18 cellular contexts compared by ENCODE assay signal in genomic region chr15:84944311-84944710, GRCh38. TPM values are rescaled to one million over a fixed set of nuclear protein-coding genes. Genes with fewer than 3 reads are reported as not detected.
DNase-seq lines count a peak whose midpoint lies in the region; ATAC-seq, FAIRE-seq and TF ChIP-seq lines count a peak whose summit lies in the region.
"Had no signal": no experiment of that assay in that cellular context is flagged by ENCODE, and none has a peak within 500 bp of the region (broad histone marks: within the 10 kb centered on the region; RNA-seq: fewer than 3 reads in every experiment).

No MANE protein-coding gene starts in this region.

- H3K23ac ChIP-seq in mesenchymal stem cell (ENCODE audit: low read length in 2 of 2): no peak overlapping the region

- H3K18ac ChIP-seq in mesenchymal stem cell (ENCODE audit: low read depth in 1 of 2, low read length in 2 of 2): no peak overlapping the region

- no peaks in the 10 kb centered on the region for H3K9me3 ChIP-seq in T-helper 17 cell (ENCODE audit: control insufficient read depth, low read length, poor library complexity, severe bottlenecking)
- peaks cover 4% of the 10 kb centered on the region for H3K9me3 ChIP-seq in mesenchymal stem cell (ENCODE audit: control insufficient read depth, low read length)
- H3K9me3 ChIP-seq in skeletal muscle tissue (ENCODE audit: control insufficient read depth in 3 of 3, low read length in 3 of 3): no peaks in the 10 kb centered on the region
- no peaks in the 10 kb centered on the region for H3K9me3 ChIP-seq in small intestine (ENCODE audit: control insufficient read depth, low read depth)
- H3K9me3 ChIP-seq: Caco-2 had no signal

- H3K36me3 ChIP-seq in mesenchymal stem cell (ENCODE audit: control insufficient read depth in 1 of 2, insufficient read depth in 2 of 2, low read depth in 1 of 2, low read length in 2 of 2) (no peaks in the 10 kb centered on the region), skeletal muscle tissue (ENCODE audit: control insufficient read depth in 3 of 3, insufficient read depth in 3 of 3, low read length in 3 of 3) (no peaks in the 10 kb centered on the region), small intestine (ENCODE audit: control insufficient read depth in 2 of 2, insufficient read depth in 2 of 2, low read length in 2 of 2) (peaks cover 0 to 5% of the 10 kb centered on the region in 2 donors)

- no peak overlapping the region for H4K91ac ChIP-seq in mesenchymal stem cell (ENCODE audit: low read length)

- H2BK120ac ChIP-seq in mesenchymal stem cell (ENCODE audit: low read depth, low read length): no peak overlapping the region

- no peak for DNase-seq in T-helper 17 cell
- DNase-seq in glutamatergic neuron: no peak
- no peak for DNase-seq in mesenchymal stem cell
- no peak for DNase-seq in small intestine
- DNase-seq in NCI-H2081 (lab: John Stamatoyannopoulos, UW): no peak
- DNase-seq in epidermal melanocyte (ENCODE audit: insufficient read length, low spot score): no peak
- DNase-seq: Caco-2; CD8-positive, alpha-beta T cell; DND-41; GF-D8; HCEC 1CT; HFFc6 had no signal

- H3K4ac ChIP-seq in mesenchymal stem cell (ENCODE audit: low read depth in 1 of 2, low read length in 2 of 2): no peak overlapping the region

- no peak overlapping the region for H2BK12ac ChIP-seq in mesenchymal stem cell (ENCODE audit: low read length in 2 of 2)

- H3K4me3 Mint-ChIP-seq in T-helper 17 cell: no peak overlapping the region
- peak overlapping the region; percentile 69 for H3K4me3 Mint-ChIP-seq in glutamatergic neuron (ENCODE audit: unreplicated experiment)
- H3K4me3 Mint-ChIP-seq: CD14-positive monocyte; CD8-positive, alpha-beta T cell; HFFc6 had no signal

- H3K9ac ChIP-seq in mesenchymal stem cell (ENCODE audit: low read length) (no peak overlapping the region), skeletal muscle tissue (ENCODE audit: low read depth in 1 of 3, low read length in 3 of 3) (peak overlapping the region; percentile 65 to 76 (median 66))

- TF ChIP-seq CTCF in glutamatergic neuron (IDR thresholded peaks at IDR 0.05; ENCODE audit: partially characterized antibody, unreplicated experiment): no peak

- WGBS in mesenchymal stem cell: 91% methylated on average over 10 of the region's 10 CpGs
- 88 to 97% (median 93%) methylated on average over 10 of the region's 10 CpGs for WGBS in small intestine, 3 donors

- H3K27ac Mint-ChIP-seq in T-helper 17 cell (peak overlapping the region; percentile 41), glutamatergic neuron (ENCODE audit: unreplicated experiment) (peak overlapping the region; percentile 81)
- H3K27ac Mint-ChIP-seq: CD14-positive monocyte; CD8-positive, alpha-beta T cell; HFFc6 had no signal

- no peaks in the 10 kb centered on the region for H3K79me1 ChIP-seq in mesenchymal stem cell (replicated peaks; ENCODE audit: low read length, poor library complexity, severe bottlenecking)

- peaks cover 7% of the 10 kb centered on the region for H3K9me3 Mint-ChIP-seq in glutamatergic neuron (ENCODE audit: unreplicated experiment)
- H3K9me3 Mint-ChIP-seq: CD14-positive monocyte; CD8-positive, alpha-beta T cell; HFFc6 had no signal

- H3K4me3 ChIP-seq in mesenchymal stem cell (ENCODE audit: insufficient read depth in 1 of 2, low read depth in 1 of 2, low read length in 2 of 2): no peak overlapping the region
- peak overlapping the region; percentile 10 to 60 (median 54) for H3K4me3 ChIP-seq in skeletal muscle tissue (ENCODE audit: low read length in 3 of 3)
- no peak overlapping the region for H3K4me3 ChIP-seq in small intestine (ENCODE audit: low read depth in 1 of 2, low read length in 2 of 2)
- H3K4me3 ChIP-seq: A549 had no signal

- FAIRE-seq in small intestine (lab: Jason Lieb, UNC): no peak
- FAIRE-seq: A549, HepG2, HTR-8/SVneo had no signal

- H3K4me2 ChIP-seq in mesenchymal stem cell (ENCODE audit: low read length, poor library complexity, severe bottlenecking): no peak overlapping the region
- H3K4me2 ChIP-seq: A549 had no signal

- H3K27me3 Mint-ChIP-seq in T-helper 17 cell (peaks cover 33% of the 10 kb centered on the region), glutamatergic neuron (ENCODE audit: unreplicated experiment) (peaks cover 7% of the 10 kb centered on the region)

- H3K27me3 ChIP-seq in mesenchymal stem cell (ENCODE audit: control insufficient read depth in 1 of 2, insufficient read depth in 1 of 2, low read length in 2 of 2) (no peaks in the 10 kb centered on the region), skeletal muscle tissue (ENCODE audit: control insufficient read depth in 3 of 3, insufficient read depth in 3 of 3, low read length in 3 of 3) (no peaks in the 10 kb centered on the region), small intestine (ENCODE audit: control insufficient read depth in 2 of 2, insufficient read depth in 2 of 2, low read length in 2 of 2) (no peaks in the 10 kb centered on the region)

- no peak overlapping the region for H3K14ac ChIP-seq in mesenchymal stem cell (ENCODE audit: low read length in 2 of 2)

- no peak for ATAC-seq in T-helper 17 cell
- ATAC-seq: CD8-positive, alpha-beta T cell had no signal

- H3K4me1 ChIP-seq in mesenchymal stem cell (ENCODE audit: control insufficient read depth, insufficient read depth, low read depth, low read length): no peaks in the 10 kb centered on the region
- H3K4me1 ChIP-seq in skeletal muscle tissue (ENCODE audit: control insufficient read depth in 3 of 3, insufficient read depth in 3 of 3, low read length in 3 of 3): peaks cover 14 to 29% (median 22%) of the 10 kb centered on the region in 3 donors
- H3K4me1 ChIP-seq in small intestine (ENCODE audit: control insufficient read depth in 2 of 2, insufficient read depth in 1 of 2, low read depth in 1 of 2, low read length in 1 of 2): no peaks in the 10 kb centered on the region
- H3K4me1 ChIP-seq: Caco-2 had no signal

- H3K27ac ChIP-seq in mesenchymal stem cell (ENCODE audit: low read length, poor library complexity, severe bottlenecking) (no peak overlapping the region), skeletal muscle tissue (ENCODE audit: low read depth, low read length) (peak overlapping the region; percentile 82), small intestine (ENCODE audit: low read depth in 1 of 2, low read length in 1 of 2) (no peak overlapping the region)

- no peak overlapping the region for H2AK5ac ChIP-seq in mesenchymal stem cell (ENCODE audit: low read length, severe bottlenecking)

- H3K36me3 Mint-ChIP-seq in T-helper 17 cell (ENCODE audit: low read depth) (peaks cover 7% of the 10 kb centered on the region), glutamatergic neuron (ENCODE audit: unreplicated experiment) (no peaks in the 10 kb centered on the region)
- H3K36me3 Mint-ChIP-seq: CD14-positive monocyte; CD8-positive, alpha-beta T cell had no signal

- H3K4me1 Mint-ChIP-seq in T-helper 17 cell (no peaks in the 10 kb centered on the region), glutamatergic neuron (ENCODE audit: low read depth, unreplicated experiment) (peaks cover 13% of the 10 kb centered on the region)

- no peak overlapping the region for H2BK5ac ChIP-seq in mesenchymal stem cell (ENCODE audit: low read depth, low read length, poor library complexity, severe bottlenecking)

- no peak overlapping the region for H4K8ac ChIP-seq in mesenchymal stem cell (ENCODE audit: low read length)

- H2BK15ac ChIP-seq in mesenchymal stem cell (ENCODE audit: low read depth, poor library complexity, severe bottlenecking): peak overlapping the region; percentile 12

- H2AFZ ChIP-seq in mesenchymal stem cell (ENCODE audit: low read depth, low read length): no peak overlapping the region

RNA-seq across cellular contexts. Expression of gene PDE8A, which starts 37.3 kb away (rescaled TPM):
- total RNA-seq in T-helper 17 cell (10 to 100 TPM; 40.7 to 44.2 TPM), glutamatergic neuron (ENCODE audit: unreplicated experiment) (5.7 TPM), skeletal muscle tissue (49.6 TPM)
- 35.2 TPM for polyA plus RNA-seq in mesenchymal stem cell (2013, experiment 1 of 2)
- 34.9 TPM for polyA plus RNA-seq in mesenchymal stem cell (2013, experiment 2 of 2)
- 10 to 100 TPM; 18.4 to 30.9 (median 22.8) TPM for polyA plus RNA-seq in small intestine

RNA-seq across cellular contexts. Expression of gene SLC28A1, which starts 59.8 kb away (rescaled TPM):
- not detected for total RNA-seq in T-helper 17 cell
- total RNA-seq in glutamatergic neuron (ENCODE audit: unreplicated experiment): 0.25 TPM
- not detected for polyA plus RNA-seq in mesenchymal stem cell (2013, experiment 1 of 2)
- not detected for polyA plus RNA-seq in mesenchymal stem cell (2013, experiment 2 of 2)
- total RNA-seq in skeletal muscle tissue: 0.52 TPM
- polyA plus RNA-seq in small intestine: 10 to 100 TPM in 2 of 3 donors, 1 to 10 TPM in 1; 4.4 to 64.6 (median 34.6) TPM
- total RNA-seq: Caco-2; CD8-positive, alpha-beta T cell; HFFc6 had no signal
- polyA plus RNA-seq: AG04450, CD14-positive monocyte had no signal

Comparison
In these comparisons a context has a peak if more than half of its experiments do, and no peak if none do; other contexts are left out.
1. H3K4me3 ChIP-seq: peak in skeletal muscle tissue (3 of 3); none in mesenchymal stem cell (0 of 2) and small intestine (0 of 2).